ENCODE assay signal across 21 cellular contexts in the genomic region with DNA sequence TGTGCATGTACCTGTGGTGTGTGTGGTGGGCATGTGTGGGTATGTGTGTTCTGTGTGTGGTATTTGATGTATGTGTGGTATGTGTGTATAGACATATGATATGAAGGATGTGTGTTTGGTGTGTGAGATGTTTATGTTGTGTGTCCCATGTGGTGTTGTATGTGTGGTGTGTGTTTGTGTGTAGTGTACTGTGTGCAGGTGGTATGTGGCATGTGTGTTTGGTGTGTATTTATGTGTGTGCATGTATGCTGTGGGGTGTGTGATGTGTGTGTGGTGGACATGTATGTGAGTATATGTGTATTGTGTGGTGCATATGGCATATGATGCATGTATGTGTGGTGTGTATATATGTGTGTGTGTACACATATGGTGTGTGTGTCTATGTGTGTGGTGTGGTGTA.
"Had no signal": no experiment of that assay in that cellular context is flagged by ENCODE, and none has a peak within 500 bp of the region (broad histone marks: within the 10 kb centered on the region; RNA-seq: fewer than 3 reads in every experiment).

No MANE protein-coding gene starts in this region.

- DNase-seq: colonic mucosa; cortex of kidney; effector CD8-positive, alpha-beta T cell; effector memory CD8-positive, alpha-beta T cell; endodermal cell; foreskin keratinocyte; heart left ventricle; hypothalamus; immature natural killer cell; islet precursor cell; kidney; left cardiac atrium; left lung; left ventricle myocardium superior; lower lobe of right lung; midbrain had no signal

- H3K9me3 ChIP-seq: colonic mucosa, gastroesophageal sphincter, heart left ventricle, left lung, lower lobe of right lung had no signal

- H3K27ac ChIP-seq: colonic mucosa, epithelial cell of prostate, foreskin keratinocyte, gastroesophageal sphincter, heart left ventricle, hepatocyte, left lung, lower lobe of right lung had no signal

- H3K4me3 ChIP-seq: colonic mucosa, gastroesophageal sphincter, heart left ventricle, hepatocyte, left lung, lower lobe of right lung had no signal

- FAIRE-seq: endometrium, frontal cortex, kidney had no signal

- H3K79me2 ChIP-seq: hepatocyte had no signal

- H3K36me3 ChIP-seq: colonic mucosa, gastroesophageal sphincter, heart left ventricle, left lung, lower lobe of right lung had no signal

- H2AFZ ChIP-seq: hepatocyte had no signal

- H3K4me2 ChIP-seq: hepatocyte had no signal

- ATAC-seq: effector memory CD8-positive, alpha-beta T cell; left lung; left ventricle myocardium superior had no signal

- H3K4me1 ChIP-seq: colonic mucosa, foreskin keratinocyte, gastroesophageal sphincter, heart left ventricle, left lung, lower lobe of right lung had no signal

- H3K27me3 ChIP-seq: colonic mucosa, foreskin keratinocyte, gastroesophageal sphincter, heart left ventricle, hepatocyte, left lung had no signal
